In genomic region chr16:81611721-81612120, GRCh38 we compare ENCODE assay signal across 16 cellular contexts.
DNase-seq lines count a peak whose midpoint lies in the region; ATAC-seq, FAIRE-seq and TF ChIP-seq lines count a peak whose summit lies in the region.
"Had no signal": no experiment of that assay in that cellular context is flagged by ENCODE, and none has a peak within 500 bp of the region (broad histone marks: within the 10 kb centered on the region; RNA-seq: fewer than 3 reads in every experiment).

No MANE protein-coding gene starts in this region.

- TF ChIP-seq POLR2A in H54 (IDR thresholded peaks at IDR 0.05; ENCODE audit: low read depth, low read length), result no peak

- POLR2A ChIA-PET in activated CD4-positive, alpha-beta T cell treated with anti-CD3 and anti-CD28 coated beads for 36 hours (lab: Charles Lee), result no interaction called here

- H3K4me1 Mint-ChIP-seq in activated CD4-positive, alpha-beta T cell treated with anti-CD3 and anti-CD28 coated beads for 36 hours, result no peaks in the 10 kb centered on the region
- peaks cover 6% of the 10 kb centered on the region for H3K4me1 Mint-ChIP-seq in activated T-helper 2 cell treated with anti-CD3 and anti-CD28 coated beads, Interferon-gamma antibody, Interleukin-2, Interleukin-4, amounts not matched to agents 10 μg/mL and 5 μg/mL and 100 μg/mL, durations not matched to agents 14 hours and 24 hours and 36 hours (ENCODE audit: low read depth)

- no peaks in the 10 kb centered on the region for H3K9me3 ChIP-seq in lower lobe of right lung
- H3K9me3 ChIP-seq: MG63, ovary, thoracic aorta had no signal

- no peaks in the 10 kb centered on the region for H3K27me3 ChIP-seq in lower lobe of right lung (ENCODE audit: low read depth)
- H3K27me3 ChIP-seq: MG63, ovary had no signal

- TF ChIP-seq CTCF in lower lobe of right lung (IDR thresholded peaks at IDR 0.05), result no peak

- ATAC-seq in activated CD4-positive, alpha-beta T cell treated with anti-CD3 and anti-CD28 coated beads for 36 hours, result no peak
- no peak for ATAC-seq in lower lobe of right lung

- no peak for DNase-seq in activated CD4-positive, alpha-beta T cell treated with anti-CD3 and anti-CD28 coated beads for 36 hours
- DNase-seq in activated CD4-positive, alpha-beta T cell treated with anti-CD3 and anti-CD28 coated beads for 48 hours, result no peak
- no peak for DNase-seq in activated T-helper 2 cell treated with anti-CD3 and anti-CD28 coated beads, Interferon-gamma antibody, Interleukin-2, Interleukin-4, amounts not matched to agents 10 μg/mL and 5 μg/mL and 100 μg/mL, durations not matched to agents 14 hours and 24 hours and 36 hours (ENCODE audit: low spot score)
- DNase-seq in lower lobe of right lung (no peak), substantia nigra (lab: John Stamatoyannopoulos, UW) (peak in 1 of 49 donors; percentile 20), NK-92 (lab: John Stamatoyannopoulos, UW; ENCODE audit: unreplicated experiment) (no peak), H54 (ENCODE audit: insufficient read length, low spot score) (no peak), DMS79 treated with DMSO at 0.1 percent for 48 hours (lab: John Stamatoyannopoulos, UW) (no peak)
- DNase-seq: NCI-H2081, NCI-H748 treated with DMSO at 0.1 percent for 48 hours, ovary, RPMI8226, T-helper 9 cell had no signal

- no peak for FAIRE-seq in H54 (lab: Jason Lieb, UNC)
- FAIRE-seq: HTR-8/SVneo had no signal

- peak overlapping the region; percentile 60 for H3K27ac ChIP-seq in lower lobe of right lung
- peak overlapping the region; percentile 71 for H3K27ac ChIP-seq in substantia nigra (ENCODE audit: low read depth, low read length, poor library complexity, severe bottlenecking)
- H3K27ac ChIP-seq: ovary had no signal

- peaks cover 59% of the 10 kb centered on the region for H3K4me1 ChIP-seq in lower lobe of right lung

- H3K36me3 ChIP-seq in lower lobe of right lung, result peaks cover 23% of the 10 kb centered on the region
- H3K36me3 ChIP-seq: MG63, ovary, thoracic aorta had no signal

- no peaks in the 10 kb centered on the region for H3K27me3 Mint-ChIP-seq in activated CD4-positive, alpha-beta T cell treated with anti-CD3 and anti-CD28 coated beads for 36 hours
- H3K27me3 Mint-ChIP-seq in activated T-helper 2 cell treated with anti-CD3 and anti-CD28 coated beads, Interferon-gamma antibody, Interleukin-2, Interleukin-4, amounts not matched to agents 10 μg/mL and 5 μg/mL and 100 μg/mL, durations not matched to agents 14 hours and 24 hours and 36 hours (ENCODE audit: low read depth), result no peaks in the 10 kb centered on the region

- H3K36me3 Mint-ChIP-seq in activated CD4-positive, alpha-beta T cell treated with anti-CD3 and anti-CD28 coated beads for 36 hours (ENCODE audit: low read depth), result peaks cover 5% of the 10 kb centered on the region
- peaks cover 17% of the 10 kb centered on the region for H3K36me3 Mint-ChIP-seq in activated T-helper 2 cell treated with anti-CD3 and anti-CD28 coated beads, Interferon-gamma antibody, Interleukin-2, Interleukin-4, amounts not matched to agents 10 μg/mL and 5 μg/mL and 100 μg/mL, durations not matched to agents 14 hours and 24 hours and 36 hours (ENCODE audit: low read depth)

- CTCF ChIA-PET in activated CD4-positive, alpha-beta T cell treated with anti-CD3 and anti-CD28 coated beads for 36 hours (lab: Charles Lee), result interaction anchor here (0.7 kb wide), 1 partner anchor 678 kb away, joined by 3 read pairs; no protein-coding TSS in a partner anchor

- H3K4me3 Mint-ChIP-seq in activated CD4-positive, alpha-beta T cell treated with anti-CD3 and anti-CD28 coated beads for 36 hours, result no peak overlapping the region
- no peak overlapping the region for H3K4me3 Mint-ChIP-seq in activated T-helper 2 cell treated with anti-CD3 and anti-CD28 coated beads, Interferon-gamma antibody, Interleukin-2, Interleukin-4, amounts not matched to agents 10 μg/mL and 5 μg/mL and 100 μg/mL, durations not matched to agents 14 hours and 24 hours and 36 hours (ENCODE audit: low read depth)

- H3K9me3 Mint-ChIP-seq in activated CD4-positive, alpha-beta T cell treated with anti-CD3 and anti-CD28 coated beads for 36 hours (ENCODE audit: low read depth), result no peaks in the 10 kb centered on the region
- H3K9me3 Mint-ChIP-seq in activated T-helper 2 cell treated with anti-CD3 and anti-CD28 coated beads, Interferon-gamma antibody, Interleukin-2, Interleukin-4, amounts not matched to agents 10 μg/mL and 5 μg/mL and 100 μg/mL, durations not matched to agents 14 hours and 24 hours and 36 hours, result no peaks in the 10 kb centered on the region

- no peak overlapping the region for H3K4me3 ChIP-seq in lower lobe of right lung
- H3K4me3 ChIP-seq: MG63, ovary, thoracic aorta had no signal

- H3K27ac Mint-ChIP-seq in activated CD4-positive, alpha-beta T cell treated with anti-CD3 and anti-CD28 coated beads for 36 hours, result peak overlapping the region; percentile 22
- peak overlapping the region; percentile 3 for H3K27ac Mint-ChIP-seq in activated T-helper 2 cell treated with anti-CD3 and anti-CD28 coated beads, Interferon-gamma antibody, Interleukin-2, Interleukin-4, amounts not matched to agents 10 μg/mL and 5 μg/mL and 100 μg/mL, durations not matched to agents 14 hours and 24 hours and 36 hours

- intact Hi-C loops in activated CD4-positive, alpha-beta T cell treated with anti-CD3 and anti-CD28 coated beads for 36 hours (cut with DNase I, micrococcal nuclease), result no loop called here
- intact Hi-C loops in activated T-helper 2 cell treated with anti-CD3 and anti-CD28 coated beads, Interferon-gamma antibody, Interleukin-2, Interleukin-4, amounts not matched to agents 10 μg/mL and 5 μg/mL and 100 μg/mL, durations not matched to agents 14 hours and 24 hours and 36 hours (cut with micrococcal nuclease), result no loop called here
- intact Hi-C loops in lower lobe of right lung (cut with DNase I), result no loop called here
